Comparison of ENCODE assay signal across 8 cellular contexts in genomic region chr15:42608110-42608531, GRCh38. TPM values are rescaled to one million over a fixed set of nuclear protein-coding genes. Genes with fewer than 3 reads are reported as not detected.
DNase-seq lines count a peak whose midpoint lies in the region; ATAC-seq, FAIRE-seq and TF ChIP-seq lines count a peak whose summit lies in the region.

No MANE protein-coding gene starts in this region.

- H3K4me3 ChIP-seq in K562 (no peak overlapping the region), esophagus muscularis mucosa (no peak overlapping the region), lower leg skin (ENCODE audit: low read depth, poor library complexity, severe bottlenecking) (no peak overlapping the region)

- H3K4me1 ChIP-seq in K562 (replicated peaks in 1 of 2; ENCODE audit: control insufficient read depth in 2 of 2, insufficient read depth in 2 of 2, low read length in 2 of 2) (peaks cover 13 to 32% of the 10 kb centered on the region in 2 experiments; a peak in 4 of 5 replicates), esophagus muscularis mucosa (peaks cover 46 to 87% (median 77%) of the 10 kb centered on the region in 4 donors)

- TF ChIP-seq EP300 in K562 (IDR thresholded peaks at IDR 0.05; ENCODE audit: low read length) (no peak), esophagus muscularis mucosa (IDR thresholded peaks at IDR 0.05) (no peak)

- DNase-seq in CD4-positive, alpha-beta T cell, result peak in 9 of 10 experiments; percentile 1 to 36 (median 7)
- DNase-seq in H4 (ENCODE audit: low spot score) (peak; percentile 84), SIG-M5 (lab: John Stamatoyannopoulos, UW) (peak; percentile 56), K562 (ENCODE audit: extremely low read depth in 1 of 4, low spot score in 3 of 4) (peak in 1 of 4 experiments; percentile 52), COLO829 (ENCODE audit: low spot score) (no peak), esophagus muscularis mucosa (ENCODE audit: extremely low spot score) (no peak), lower leg skin (ENCODE audit: low spot score in 2 of 2) (no peak)
- peak; percentile 16 for DNase-seq in stimulated activated CD4-positive, alpha-beta T cell treated with anti-CD3 and anti-CD28 coated beads, Interleukin-4, amount 100 ng/mL, for 24 hours

- no peak for TF ChIP-seq RAD21 in K562 (CRISPR knock-in tag; conservative IDR thresholded peaks at IDR 0.05 in 1 of 2, IDR thresholded peaks at IDR 0.05 in 1 of 2)

- WGBS in K562 (ENCODE audit: insufficient coverage, low coverage, missing lambda C conversion rate), result 5% methylated on average over 4 of the region's 4 CpGs
- WGBS in esophagus muscularis mucosa, result 43% methylated on average over 4 of the region's 4 CpGs
- WGBS in lower leg skin, 2 donors, result 49 to 65% methylated on average over 4 of the region's 4 CpGs

- intact Hi-C loops in CD4-positive, alpha-beta T cell (cut with DNase I, micrococcal nuclease), result no loop called here
- intact Hi-C loops in K562 (cut with micrococcal nuclease) (no loop called here), esophagus muscularis mucosa (cut with DNase I) (no loop called here), lower leg skin (cut with DNase I; ENCODE audit: low total_unique reads) (no loop called here)

- no peaks in the 10 kb centered on the region for H3K27me3 Mint-ChIP-seq in CD4-positive, alpha-beta T cell

- H3K27ac ChIP-seq in CD4-positive, alpha-beta T cell (ENCODE audit: low read depth, low read length), result no peak overlapping the region
- H3K27ac ChIP-seq in K562 (ENCODE audit: extremely low read depth, low read depth, low read length), result no peak overlapping the region
- peak overlapping the region in 2 of 4 donors; percentile 3 to 22 for H3K27ac ChIP-seq in esophagus muscularis mucosa (replicated peaks in 1 of 4)

- peak overlapping the region; percentile 74 for H3K4me3 Mint-ChIP-seq in CD4-positive, alpha-beta T cell

- H3K4me1 Mint-ChIP-seq in CD4-positive, alpha-beta T cell (ENCODE audit: low read depth), result peaks cover 49% of the 10 kb centered on the region

- H3K79me2 ChIP-seq in K562 (ENCODE audit: control insufficient read depth, insufficient read depth, low read length), result no peaks in the 10 kb centered on the region

- CTCF ChIA-PET in CD4-positive, alpha-beta T cell (lab: Charles Lee), result no interaction called here
- CTCF ChIA-PET in K562 (lab: Yijun Ruan, JAX; ENCODE audit: low intra/inter-chr PET ratio), result no interaction called here

- no peaks in the 10 kb centered on the region for H3K9me3 ChIP-seq in CD4-positive, alpha-beta T cell (ENCODE audit: control insufficient read depth, low read length)
- H3K9me3 ChIP-seq in K562 (replicated peaks; ENCODE audit: control insufficient read depth, insufficient read depth, low read depth, low read length) (no peaks in the 10 kb centered on the region), esophagus muscularis mucosa (no peaks in the 10 kb centered on the region)

- H3K36me3 ChIP-seq in K562 (ENCODE audit: control insufficient read depth, insufficient read depth, low read length) (no peaks in the 10 kb centered on the region), esophagus muscularis mucosa (peaks cover 0 to 10% (median 0%) of the 10 kb centered on the region in 4 donors)

- no peak for TF ChIP-seq CTCF in CD4-positive, alpha-beta T cell (IDR thresholded peaks at IDR 0.05)
- TF ChIP-seq CTCF in K562 (IDR thresholded peaks at IDR 0.05 in 2 of 3, conservative IDR thresholded peaks at IDR 0.05 in 1 of 3; ENCODE audit: insufficient read depth in 2 of 3, low read depth in 1 of 3, low read length in 3 of 3), result no peak
- TF ChIP-seq CTCF in esophagus muscularis mucosa (IDR thresholded peaks at IDR 0.05), result no peak
- TF ChIP-seq CTCF in lower leg skin (IDR thresholded peaks at IDR 0.05), result no peak

- H3K36me3 Mint-ChIP-seq in CD4-positive, alpha-beta T cell (ENCODE audit: low read depth), result no peaks in the 10 kb centered on the region

- H3K9ac ChIP-seq in K562 (ENCODE audit: insufficient read depth in 1 of 2, low read depth in 2 of 2, low read length in 2 of 2), result peak overlapping the region in 1 of 2 experiments; percentile 41; a peak in 1 of 4 replicates

- FAIRE-seq in K562 (lab: Jason Lieb, UNC), result peak; percentile 51

- H3K27ac Mint-ChIP-seq in CD4-positive, alpha-beta T cell, result peak overlapping the region; percentile 25

- H3K9me3 Mint-ChIP-seq in CD4-positive, alpha-beta T cell, result no peaks in the 10 kb centered on the region

- no TSS peak for BruUV-seq in K562 (replicated peaks; lab: Mats Ljungman, UMichigan)

- POLR2A ChIA-PET in CD4-positive, alpha-beta T cell (lab: Charles Lee), result interaction anchor here (0.6 to 1.7 kb wide), 5 partner anchors 26 to 113 kb away, joined by 3 to 13 read pairs (median 3); partner anchors contain the start of genes SNAP23 and STARD9
- POLR2A ChIA-PET in K562 (lab: Yijun Ruan, JAX), result interaction anchor here (0.6 to 2.1 kb wide), 6 partner anchors 12 to 87 kb away, joined by 3 to 6 read pairs (median 4); no protein-coding TSS in a partner anchor

- TF ChIP-seq POLR2A in K562 (conservative IDR thresholded peaks at IDR 0.05) (no peak), esophagus muscularis mucosa (IDR thresholded peaks at IDR 0.05; ENCODE audit: low read depth) (no peak), lower leg skin (IDR thresholded peaks at IDR 0.05) (no peak)

- ATAC-seq in CD4-positive, alpha-beta T cell (ENCODE audit: poor library complexity), result peak; percentile 43
- peak; percentile 42 for ATAC-seq in K562

- H2AFZ ChIP-seq in K562 (ENCODE audit: low read depth, low read length), result no peak overlapping the region

- no peaks in the 10 kb centered on the region for H3K9me1 ChIP-seq in K562 (ENCODE audit: control insufficient read depth, insufficient read depth, low read length)

- no peaks in the 10 kb centered on the region for H4K20me1 ChIP-seq in K562 (replicated peaks; ENCODE audit: control insufficient read depth, insufficient read depth, low read length)

- no peak overlapping the region for H3K4me2 ChIP-seq in K562 (ENCODE audit: insufficient read depth, low read length)

- in situ Hi-C loops in K562 (cut with MboI), result no loop called here

- no peaks in the 10 kb centered on the region for H3K27me3 ChIP-seq in CD4-positive, alpha-beta T cell (ENCODE audit: control insufficient read depth, insufficient read depth, low read length)
- H3K27me3 ChIP-seq in K562 (ENCODE audit: control insufficient read depth in 2 of 2, insufficient read depth in 2 of 2, low read length in 2 of 2) (no peaks in the 10 kb centered on the region), esophagus muscularis mucosa (no peaks in the 10 kb centered on the region)

RNA-seq across cellular contexts. Expression of gene STARD9, which starts 32.7 kb away (rescaled TPM):
- total RNA-seq in CD4-positive, alpha-beta T cell, result 1 to 10 TPM; 2.8 to 4.6 TPM
- 0.70 and 0.88 TPM in 2 replicates for total RNA-seq in H4 (2014; rRNA removed; shearing (Covaris generic))
- total RNA-seq in K562 (2011; cell fraction: chromatin; rRNA removed; ENCODE audit: low replicate concordance), result 83.3 and 91.0 TPM in 2 replicates
- 31.4 and 33.6 TPM in 2 replicates for total RNA-seq in K562 (2011; cell fraction: nucleolus; rRNA removed)
- 43.4 and 46.9 TPM in 2 replicates for total RNA-seq in K562 (2011; cell fraction: nucleoplasm; rRNA removed)
- 2.5 and 3.5 TPM in 2 replicates for total RNA-seq in K562 (2014; rRNA removed)
- 3.7 and 3.9 TPM in 2 replicates for total RNA-seq in K562 (2014; rRNA removed; fragmentation: Illumina TruSeq; extraction: Trizol)
- total RNA-seq in K562 (2015; rRNA removed; fragmentation: Illumina TruSeq; extraction: Trizol), result 3.0 and 3.7 TPM in 2 replicates
- 3.9 and 6.0 TPM in 2 replicates for total RNA-seq in K562 (2021)
- 3.9 and 5.0 TPM in 2 replicates for polyA plus RNA-seq in K562 (2011; rRNA removed)
- 2.4 and 2.6 TPM in 2 replicates for polyA plus RNA-seq in K562 (2011; cell fraction: cytosol; rRNA removed)
- 22.8 and 29.8 TPM in 2 replicates for polyA plus RNA-seq in K562 (2011; cell fraction: nucleus; rRNA removed)
- 1.8 and 4.2 TPM in 2 replicates for polyA plus RNA-seq in K562 (2012)
- 3.7 and 3.8 TPM in 2 replicates for polyA plus RNA-seq in K562 (2014; fragmentation: Illumina TruSeq; extraction: Trizol)
- under 1 TPM; 0.45 to 0.71 TPM for polyA plus RNA-seq in K562 (2014; fragmentation: Nextera tagmentation; extraction: Ambion mirVana)
- polyA plus RNA-seq in K562 (2014; rRNA removed), result 3.6 and 4.8 TPM in 2 replicates
- polyA minus RNA-seq in K562 (2011; rRNA and poly(A)+ RNA removed), result 7.9 and 8.6 TPM in 2 replicates
- 2.5 TPM in 2 replicates for polyA minus RNA-seq in K562 (2011; cell fraction: cytosol; rRNA and poly(A)+ RNA removed)
- 11.8 and 15.1 TPM in 2 replicates for polyA minus RNA-seq in K562 (2011; cell fraction: nucleus; rRNA and poly(A)+ RNA removed)
- 10 to 100 TPM; 14.2 to 46.9 (median 33.3) TPM for total RNA-seq in esophagus muscularis mucosa
- total RNA-seq in lower leg skin, result 1 to 10 TPM; 3.0 to 7.6 (median 6.7) TPM

RNA-seq across cellular contexts. Expression of gene HAUS2, which starts 59.5 kb away (rescaled TPM):
- total RNA-seq in CD4-positive, alpha-beta T cell, result 10 to 100 TPM; 23.0 to 28.2 TPM
- 40.0 and 41.8 TPM in 2 replicates for total RNA-seq in H4 (2014; rRNA removed; shearing (Covaris generic))
- total RNA-seq in K562 (2011; cell fraction: chromatin; rRNA removed; ENCODE audit: low replicate concordance), result 17.7 and 33.3 TPM in 2 replicates
- total RNA-seq in K562 (2011; cell fraction: nucleolus; rRNA removed), result 12.5 and 13.2 TPM in 2 replicates
- 19.1 and 35.8 TPM in 2 replicates for total RNA-seq in K562 (2011; cell fraction: nucleoplasm; rRNA removed)
- total RNA-seq in K562 (2014; rRNA removed) (30.6 and 37.0 TPM in 2 replicates), K562 (2014; rRNA removed; fragmentation: Illumina TruSeq; extraction: Trizol) (58.6 and 67.7 TPM in 2 replicates), K562 (2015; rRNA removed; fragmentation: Illumina TruSeq; extraction: Trizol) (48.8 and 54.1 TPM in 2 replicates), K562 (2021) (43.3 and 48.9 TPM in 2 replicates), esophagus muscularis mucosa (10 to 100 TPM; 13.2 to 28.2 (median 16.0) TPM), lower leg skin (10 to 100 TPM in 3 of 4 donors, 1 to 10 TPM in 1; 10.0 to 24.2 (median 23.7) TPM)
- polyA plus RNA-seq in K562 (2011; rRNA removed) (43.3 and 64.9 TPM in 2 replicates), K562 (2014; fragmentation: Illumina TruSeq; extraction: Trizol) (49.7 and 60.8 TPM in 2 replicates), K562 (2014; fragmentation: Nextera tagmentation; extraction: Ambion mirVana) (10 to 100 TPM; 51.6 to 57.8 TPM), K562 (2014; rRNA removed) (42.8 and 47.7 TPM in 2 replicates)
- polyA plus RNA-seq in K562 (2011; cell fraction: cytosol; rRNA removed), result 14.2 and 23.3 TPM in 2 replicates
- 8.9 and 9.2 TPM in 2 replicates for polyA plus RNA-seq in K562 (2011; cell fraction: nucleus; rRNA removed)
- polyA plus RNA-seq in K562 (2012), result 25.3 and 44.8 TPM in 2 replicates
- 36.0 and 41.6 TPM in 2 replicates for polyA minus RNA-seq in K562 (2011; rRNA and poly(A)+ RNA removed)
- 9.2 and 21.6 TPM in 2 replicates for polyA minus RNA-seq in K562 (2011; cell fraction: cytosol; rRNA and poly(A)+ RNA removed)
- polyA minus RNA-seq in K562 (2011; cell fraction: nucleus; rRNA and poly(A)+ RNA removed), result 5.8 and 8.3 TPM in 2 replicates

RNA-seq across cellular contexts. Expression of gene LRRC57, which starts 59.5 kb away (rescaled TPM):
- total RNA-seq in CD4-positive, alpha-beta T cell, result 10 to 100 TPM; 25.8 to 29.6 TPM
- 6.3 and 14.2 TPM in 2 replicates for total RNA-seq in H4 (2014; rRNA removed; shearing (Covaris generic))
- total RNA-seq in K562 (2011; cell fraction: chromatin; rRNA removed; ENCODE audit: low replicate concordance), result 13.6 and 19.2 TPM in 2 replicates
- 6.5 and 6.7 TPM in 2 replicates for total RNA-seq in K562 (2011; cell fraction: nucleolus; rRNA removed)
- total RNA-seq in K562 (2011; cell fraction: nucleoplasm; rRNA removed), result 13.9 and 23.0 TPM in 2 replicates
- total RNA-seq in K562 (2014; rRNA removed), result 7.9 and 9.8 TPM in 2 replicates
- total RNA-seq in K562 (2014; rRNA removed; fragmentation: Illumina TruSeq; extraction: Trizol), result 19.1 and 19.7 TPM in 2 replicates
- total RNA-seq in K562 (2015; rRNA removed; fragmentation: Illumina TruSeq; extraction: Trizol), result 15.4 and 16.1 TPM in 2 replicates
- 18.9 and 20.4 TPM in 2 replicates for total RNA-seq in K562 (2021)
- polyA plus RNA-seq in K562 (2011; rRNA removed), result 14.0 and 14.8 TPM in 2 replicates
- polyA plus RNA-seq in K562 (2011; cell fraction: cytosol; rRNA removed), result 9.5 and 14.7 TPM in 2 replicates
- polyA plus RNA-seq in K562 (2011; cell fraction: nucleus; rRNA removed), result 6.4 and 7.7 TPM in 2 replicates
- polyA plus RNA-seq in K562 (2012), result 10.3 and 17.1 TPM in 2 replicates
- polyA plus RNA-seq in K562 (2014; fragmentation: Illumina TruSeq; extraction: Trizol), result 17.0 and 17.9 TPM in 2 replicates
- polyA plus RNA-seq in K562 (2014; fragmentation: Nextera tagmentation; extraction: Ambion mirVana), result 1 to 10 TPM; 3.9 to 7.2 TPM
- polyA plus RNA-seq in K562 (2014; rRNA removed), result 9.5 and 10.8 TPM in 2 replicates
- 17.0 and 25.0 TPM in 2 replicates for polyA minus RNA-seq in K562 (2011; rRNA and poly(A)+ RNA removed)
- polyA minus RNA-seq in K562 (2011; cell fraction: cytosol; rRNA and poly(A)+ RNA removed), result 5.6 and 7.8 TPM in 2 replicates
- 4.4 and 7.0 TPM in 2 replicates for polyA minus RNA-seq in K562 (2011; cell fraction: nucleus; rRNA and poly(A)+ RNA removed)
- 10 to 100 TPM; 12.8 to 20.1 (median 17.3) TPM for total RNA-seq in esophagus muscularis mucosa
- 10 to 100 TPM; 13.0 to 29.6 (median 24.3) TPM for total RNA-seq in lower leg skin

Comparison
In these comparisons a context has a peak if more than half of its experiments do, and no peak if none do; other contexts are left out.
1. DNase-seq: peak in CD4-positive, alpha-beta T cell (9 of 10), H4 (single experiment), SIG-M5 (single experiment) and stimulated activated CD4-positive, alpha-beta T cell treated with anti-CD3 and anti-CD28 coated beads, Interleukin-4, amount 100 ng/mL, for 24 hours (single experiment); none in COLO829 (single experiment), esophagus muscularis mucosa (single experiment) and lower leg skin (0 of 2).